Comparison of ENCODE assay signal across 26 cellular contexts in the genomic region with DNA sequence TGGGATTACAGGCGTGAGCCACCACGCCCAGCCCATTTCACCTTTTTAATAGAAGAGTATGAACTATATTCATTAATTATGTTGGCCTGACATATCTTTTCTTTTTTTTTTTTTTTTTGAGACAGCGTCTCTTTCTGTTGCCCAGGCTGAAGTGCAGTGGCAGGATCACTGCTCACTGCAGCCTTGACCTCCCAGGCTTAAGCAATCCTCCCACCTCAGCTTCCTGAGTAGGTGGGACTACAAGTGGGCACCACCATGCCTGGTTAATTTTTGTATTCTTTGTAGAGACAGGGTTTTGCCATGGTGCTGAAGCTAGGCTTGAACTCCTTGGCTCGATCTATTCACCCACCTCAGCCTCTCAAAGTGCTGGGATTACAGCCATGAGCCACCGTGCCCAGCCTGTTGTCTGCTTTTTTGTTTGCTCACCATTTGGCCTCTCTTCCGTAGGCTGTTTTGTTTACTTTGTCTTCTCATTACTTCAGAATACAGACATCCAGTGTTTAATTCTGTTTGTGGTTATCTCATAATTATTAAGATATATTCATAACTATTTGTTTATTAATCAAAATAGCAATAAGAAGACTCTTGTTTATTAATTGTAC. TPM values are rescaled to one million over a fixed set of nuclear protein-coding genes. Genes with fewer than 3 reads are reported as not detected.
"Had no signal": no experiment of that assay in that cellular context is flagged by ENCODE, and none has a peak within 500 bp of the region (broad histone marks: within the 10 kb centered on the region; RNA-seq: fewer than 3 reads in every experiment).

No MANE protein-coding gene starts in this region.

- H3K27ac ChIP-seq: ascending aorta, body of pancreas, KMS-11 had no signal

- H3K4me1 ChIP-seq: ascending aorta, body of pancreas had no signal

- H3K9me3 ChIP-seq: ascending aorta, body of pancreas had no signal

- FAIRE-seq: bronchial epithelial cell had no signal

- ATAC-seq: activated CD8-positive, alpha-beta memory T cell treated with anti-CD3 and anti-CD28 coated beads, Interleukin-2, amount 10 ng/mL, durations not matched to agents 7 days and 5 days; activated naive CD4-positive, alpha-beta T cell treated with anti-CD3 and anti-CD28 coated beads, Interleukin-2, amount 50 U/mL, for 72 hours; activated naive CD8-positive, alpha-beta T cell treated with anti-CD3 and anti-CD28 coated beads, Interleukin-2, amount 50 U/mL, for 24 hours; body of pancreas; T-helper 17 cell; WTC11 had no signal

- H3K4me2 ChIP-seq: KMS-11 had no signal

- H3K4me3 ChIP-seq: ascending aorta, body of pancreas, MG63 had no signal

- DNase-seq: activated CD4-positive, alpha-beta T cell treated with anti-CD3 and anti-CD28 coated beads for 48 hours; activated CD4-positive, alpha-beta T cell treated with anti-CD3 and anti-CD28 coated beads, Interleukin-2, amount 50 U/mL, for 4 hours; activated CD4-positive, CD25-positive, alpha-beta regulatory T cell treated with anti-CD3 and anti-CD28 coated beads, Interleukin-2, amount 50 U/mL, for 72 hours; activated CD8-positive, alpha-beta memory T cell treated with anti-CD3 and anti-CD28 coated beads, Interleukin-2, amount 10 ng/mL, durations not matched to agents 7 days and 5 days; activated effector memory CD4-positive, alpha-beta T cell treated with anti-CD3 and anti-CD28 coated beads, Interleukin-2, amount 50 U/mL, for 16 hours; activated naive CD4-positive, alpha-beta T cell treated with Interleukin-2 at 50 U/mL for 16 hours; activated naive CD8-positive, alpha-beta T cell treated with anti-CD3 and anti-CD28 coated beads, Interleukin-2, amount 50 U/mL, for 24 hours; activated T-cell treated with anti-CD3 and anti-CD28 coated beads, Interleukin-2, amount 50 U/mL, for 24 hours; amniotic stem cell; body of pancreas; central memory CD4-positive, alpha-beta T cell; MG63; MV-4-11; NCI-H1930; NCI-H2227 treated with DMSO at 0.1 percent for 48 hours; NCI-H446 treated with DMSO at 0.1 percent for 48 hours; NCI-H526 treated with DMSO at 0.1 percent for 48 hours; SIG-M5; T-helper 17 cell; T-helper 9 cell had no signal

- H3K36me3 ChIP-seq: ascending aorta, MG63 had no signal

- H3K27me3 ChIP-seq: ascending aorta, body of pancreas, MG63 had no signal

RNA-seq across cellular contexts. Expression of gene CDH2, which starts 16.3 kb away (rescaled TPM):
- total RNA-seq: OCI-LY7 had no signal
